Comparison of ENCODE assay signal across 15 cellular contexts in genomic region chr3:5055352-5056004, GRCh38.
DNase-seq lines count a peak whose midpoint lies in the region; ATAC-seq and TF ChIP-seq lines count a peak whose summit lies in the region.
"Had no signal": no experiment of that assay in that cellular context is flagged by ENCODE, and none has a peak within 500 bp of the region (broad histone marks: within the 10 kb centered on the region; RNA-seq: fewer than 3 reads in every experiment).

No MANE protein-coding gene starts in this region.

- ATAC-seq in activated T-cell treated with anti-CD3 and anti-CD28 coated beads, Interleukin-2, amount 50 U/mL, for 72 hours (replicated peaks in 1 of 2), result peak in 1 of 2 donors; percentile 20
- no peak for ATAC-seq in activated B cell treated with CpG ODN at 0.5 μM for 24 hours (ENCODE audit: low read depth)
- ATAC-seq in HG02759 (IDR thresholded peaks at IDR 0.05; ENCODE audit: unreplicated experiment), result no peak
- ATAC-seq: sciatic nerve had no signal

- peak overlapping the region; percentile 24 for H2BK120ac ChIP-seq in mesendoderm (ENCODE audit: low read depth, low read length)

- POLR2A ChIA-PET in activated B cell treated with CpG ODN at 0.5 μM for 24 hours (lab: Charles Lee), result interaction anchor here (1.2 to 1.8 kb wide), 5 partner anchors 17 to 77 kb away, joined by 3 to 5 read pairs (median 5); partner anchors contain the start of gene BHLHE40

- H3K4ac ChIP-seq in mesendoderm (ENCODE audit: low read depth, low read length), result no peak overlapping the region

- H3K18ac ChIP-seq in mesendoderm (ENCODE audit: low read length), result no peak overlapping the region

- no peak overlapping the region for H2AK5ac ChIP-seq in mesendoderm (ENCODE audit: low read length)

- H2BK15ac ChIP-seq in mesendoderm (replicated peaks; ENCODE audit: low read depth), result no peak overlapping the region

- intact Hi-C loops in activated B cell treated with CpG ODN at 0.5 μM for 24 hours (cut with micrococcal nuclease), result loop anchor here (2.0 kb wide), 1 partner anchor 705 kb away; no protein-coding TSS in a partner anchor

- H3K4me1 Mint-ChIP-seq in activated T-cell treated with anti-CD3 and anti-CD28 coated beads, Interleukin-2, amount 50 U/mL, for 72 hours (ENCODE audit: low read depth), result peaks cover 79% of the 10 kb centered on the region
- H3K4me1 Mint-ChIP-seq in activated B cell treated with CpG ODN at 0.5 μM for 24 hours (peaks cover 47% of the 10 kb centered on the region), type B pancreatic cell (ENCODE audit: unreplicated experiment) (peaks cover 20% of the 10 kb centered on the region)

- H4K5ac ChIP-seq in mesendoderm (ENCODE audit: low read length), result no peak overlapping the region

- no peak overlapping the region for H3K27ac ChIP-seq in mesendoderm (ENCODE audit: low read depth, low read length)
- H3K27ac ChIP-seq: SJCRH30 had no signal

- WGBS in mesendoderm (ENCODE audit: extremely low coverage, insufficient coverage, low lambda C conversion rate), result no CpG with 5 or more reads among the region's 6 CpGs

- no peaks in the 10 kb centered on the region for H3K27me3 ChIP-seq in mesendoderm (ENCODE audit: insufficient read depth, low read length, poor library complexity)
- H3K27me3 ChIP-seq: SJCRH30 had no signal

- no peak overlapping the region for H4K8ac ChIP-seq in mesendoderm (ENCODE audit: low read depth, low read length)

- H3K9ac ChIP-seq in mesendoderm (ENCODE audit: low read length), result no peak overlapping the region

- no peaks in the 10 kb centered on the region for H3K79me2 ChIP-seq in mesendoderm (ENCODE audit: control insufficient read depth, insufficient read depth, low read length)

- H3K79me1 ChIP-seq in mesendoderm (ENCODE audit: low read length), result no peaks in the 10 kb centered on the region

- no peak overlapping the region for H3K56ac ChIP-seq in mesendoderm (ENCODE audit: low read length)

- H3K27me3 Mint-ChIP-seq in activated T-cell treated with anti-CD3 and anti-CD28 coated beads, Interleukin-2, amount 50 U/mL, for 72 hours (ENCODE audit: low read depth), result peaks cover 19% of the 10 kb centered on the region
- no peaks in the 10 kb centered on the region for H3K27me3 Mint-ChIP-seq in activated B cell treated with CpG ODN at 0.5 μM for 24 hours
- no peaks in the 10 kb centered on the region for H3K27me3 Mint-ChIP-seq in type B pancreatic cell

- H3K4me3 Mint-ChIP-seq in activated T-cell treated with anti-CD3 and anti-CD28 coated beads, Interleukin-2, amount 50 U/mL, for 72 hours, result peak overlapping the region in 1 of 2 donors; percentile 0
- H3K4me3 Mint-ChIP-seq in activated B cell treated with CpG ODN at 0.5 μM for 24 hours, result no peak overlapping the region
- no peak overlapping the region for H3K4me3 Mint-ChIP-seq in type B pancreatic cell
- H3K4me3 Mint-ChIP-seq: activated naive CD4-positive, alpha-beta T cell treated with anti-CD3 and anti-CD28 coated beads for 36 hours had no signal

- no peaks in the 10 kb centered on the region for H3K36me3 ChIP-seq in mesendoderm (ENCODE audit: control insufficient read depth, insufficient read depth, low read length)
- H3K36me3 ChIP-seq: SJCRH30 had no signal

- no peaks in the 10 kb centered on the region for H3K36me3 Mint-ChIP-seq in activated T-cell treated with anti-CD3 and anti-CD28 coated beads, Interleukin-2, amount 50 U/mL, for 72 hours (ENCODE audit: insufficient read depth in 2 of 2)
- H3K36me3 Mint-ChIP-seq in activated B cell treated with CpG ODN at 0.5 μM for 24 hours (ENCODE audit: low read depth), result no peaks in the 10 kb centered on the region
- no peaks in the 10 kb centered on the region for H3K36me3 Mint-ChIP-seq in type B pancreatic cell

- no peak overlapping the region for H3K4me3 ChIP-seq in mesendoderm (ENCODE audit: low read length)
- H3K4me3 ChIP-seq: SJCRH30 had no signal

- no peaks in the 10 kb centered on the region for H3K9me3 Mint-ChIP-seq in activated T-cell treated with anti-CD3 and anti-CD28 coated beads, Interleukin-2, amount 50 U/mL, for 72 hours
- H3K9me3 Mint-ChIP-seq in activated B cell treated with CpG ODN at 0.5 μM for 24 hours, result no peaks in the 10 kb centered on the region
- H3K9me3 Mint-ChIP-seq in type B pancreatic cell, result no peaks in the 10 kb centered on the region
- H3K9me3 Mint-ChIP-seq: activated naive CD4-positive, alpha-beta T cell treated with anti-CD3 and anti-CD28 coated beads for 36 hours had no signal

- TF ChIP-seq CTCF in activated B cell treated with CpG ODN at 0.5 μM for 24 hours (IDR thresholded peaks at IDR 0.05) (no peak), type B pancreatic cell (conservative IDR thresholded peaks at IDR 0.05) (no peak)

- no peak overlapping the region for H3K23ac ChIP-seq in mesendoderm (ENCODE audit: low read length)

- CTCF ChIA-PET in activated B cell treated with CpG ODN at 0.5 μM for 24 hours (lab: Charles Lee), result interaction anchor here (1.1 to 8.3 kb wide), 5 partner anchors 71 to 343 kb away, joined by 3 to 219 read pairs (median 8); partner anchors contain the start of gene BHLHE40

- no peak overlapping the region for H2BK5ac ChIP-seq in mesendoderm (ENCODE audit: low read length)

- H3K4me2 ChIP-seq in mesendoderm (ENCODE audit: low read length), result no peak overlapping the region

- no peak for DNase-seq in activated T-cell treated with anti-CD3 and anti-CD28 coated beads, Interleukin-2, amount 50 U/mL, for 72 hours
- no peak for DNase-seq in activated T-cell treated with anti-CD3 and anti-CD28 coated beads, Interleukin-2, amount 50 U/mL, for 48 hours
- DNase-seq in activated B cell treated with CpG ODN at 0.5 μM for 24 hours (no peak), mesendoderm (no peak), type B pancreatic cell (ENCODE audit: extremely low spot score, unreplicated experiment) (no peak), NK-92 (lab: John Stamatoyannopoulos, UW; ENCODE audit: unreplicated experiment) (no peak)
- no peak for DNase-seq in stimulated activated CD4-positive, alpha-beta T cell treated with anti-CD3 and anti-CD28 coated beads, Interleukin-15, amount 100 ng/mL, for 24 hours
- DNase-seq: ACHN; activated CD4-positive, alpha-beta T cell treated with anti-CD3 and anti-CD28 coated beads, Interleukin-2, amount 50 U/mL, for 1 hour; activated naive CD4-positive, alpha-beta T cell treated with anti-CD3 and anti-CD28 coated beads for 36 hours; DMS153; NCI-H524; SJCRH30 had no signal

- no peaks in the 10 kb centered on the region for H3K4me1 ChIP-seq in mesendoderm (ENCODE audit: control insufficient read depth, low read depth, low read length)

- H3K27ac Mint-ChIP-seq in activated T-cell treated with anti-CD3 and anti-CD28 coated beads, Interleukin-2, amount 50 U/mL, for 72 hours, result peak overlapping the region; percentile 10
- peak overlapping the region; percentile 33 for H3K27ac Mint-ChIP-seq in activated B cell treated with CpG ODN at 0.5 μM for 24 hours
- peak overlapping the region; percentile 4 for H3K27ac Mint-ChIP-seq in type B pancreatic cell
- H3K27ac Mint-ChIP-seq: activated naive CD4-positive, alpha-beta T cell treated with anti-CD3 and anti-CD28 coated beads for 36 hours had no signal
